In the genomic region with DNA sequence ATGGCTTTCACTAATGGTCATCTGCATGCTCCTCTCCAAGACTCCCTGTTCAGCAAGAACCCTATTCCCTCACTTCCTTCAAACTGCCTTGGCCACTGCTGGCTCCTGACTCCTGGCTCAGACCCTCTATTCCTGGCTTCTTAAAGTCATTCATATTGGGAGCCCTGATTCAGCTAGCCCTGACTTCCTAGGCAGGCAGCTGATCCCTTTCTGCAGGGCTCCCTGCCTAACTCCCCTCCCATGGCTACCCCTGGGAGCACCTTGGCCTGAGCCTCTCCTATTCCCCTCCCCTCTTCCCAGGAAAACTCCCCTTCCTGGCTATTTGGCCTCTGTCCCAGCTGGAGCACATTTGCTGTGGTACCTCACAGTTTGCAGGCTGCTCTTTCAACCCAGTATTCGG, we compare ENCODE assay signal across 18 cellular contexts.
DNase-seq lines count a peak whose midpoint lies in the region; ATAC-seq, FAIRE-seq and TF ChIP-seq lines count a peak whose summit lies in the region.
"Had no signal": no experiment of that assay in that cellular context is flagged by ENCODE, and none has a peak within 500 bp of the region (broad histone marks: within the 10 kb centered on the region; RNA-seq: fewer than 3 reads in every experiment).

No MANE protein-coding gene starts in this region.

- TF ChIP-seq RAD21 in H1 (IDR thresholded peaks at IDR 0.05 in 1 of 2, conservative IDR thresholded peaks at IDR 0.05 in 1 of 2; ENCODE audit: low read depth in 2 of 2, low read length in 2 of 2): no peak

- no peak for FAIRE-seq in H1 (lab: Jason Lieb, UNC)
- FAIRE-seq: A204.1, G401.6, GM12878, K562 had no signal

- no peak overlapping the region for H2BK15ac ChIP-seq in H1 (ENCODE audit: low read length)

- H2BK20ac ChIP-seq in H1 (ENCODE audit: low read length): no peak overlapping the region

- H3K27ac Mint-ChIP-seq in GM23338: 0 out of 2 replicates have a peak overlapping the region, but pooled peaks have one; percentile 74
- H3K27ac Mint-ChIP-seq: HFFc6 had no signal

- no peaks in the 10 kb centered on the region for H4K20me1 ChIP-seq in GM23338 (replicated peaks; ENCODE audit: insufficient read depth)
- no peaks in the 10 kb centered on the region for H4K20me1 ChIP-seq in H1 (replicated peaks in 1 of 2; ENCODE audit: control insufficient read depth in 1 of 2, insufficient read depth in 2 of 2, low read length in 2 of 2)

- H3K79me2 ChIP-seq in GM23338 (replicated peaks; ENCODE audit: insufficient read depth): no peaks in the 10 kb centered on the region
- no peaks in the 10 kb centered on the region for H3K79me2 ChIP-seq in H1 (ENCODE audit: control insufficient read depth in 1 of 2, insufficient read depth in 2 of 2, low read length in 2 of 2)

- H3K18ac ChIP-seq in H1 (ENCODE audit: extremely low read depth, low read length): no peak overlapping the region

- no peak overlapping the region for H3K23ac ChIP-seq in H1 (ENCODE audit: insufficient read length)

- H3F3A ChIP-seq in GM23338 (replicated peaks; ENCODE audit: low read depth): no peaks in the 10 kb centered on the region

- peak; percentile 2 for DNase-seq in AG08396 (ENCODE audit: low spot score)
- no peak for DNase-seq in GM23338 (ENCODE audit: low spot score)
- no peak for DNase-seq in H1 (ENCODE audit: low read depth in 1 of 2, low spot score in 2 of 2)
- peak; percentile 18 for DNase-seq in lung (ENCODE audit: low spot score)
- DNase-seq in COLO829 (ENCODE audit: low spot score): no peak
- no peak for DNase-seq in stimulated activated CD4-positive, alpha-beta T cell treated with anti-CD3 and anti-CD28 coated beads, Interleukin-4, amount 100 ng/mL, for 1 hour
- DNase-seq: C1 segment of cervical spinal cord, DND-41, HFFc6, NCI-H1930, NCI-H446, SJCRH30 had no signal

- no peak for TF ChIP-seq CTCF in GM23338 (conservative IDR thresholded peaks at IDR 0.05; ENCODE audit: low read depth in 2 of 2)
- no peak for TF ChIP-seq CTCF in H1 (IDR thresholded peaks at IDR 0.05; ENCODE audit: control extremely low read depth in 1 of 3, insufficient read depth in 1 of 3, low read depth in 1 of 3, low read length in 3 of 3)
- TF ChIP-seq CTCF in lung (IDR thresholded peaks at IDR 0.05; ENCODE audit: control extremely low read depth, extremely low read depth): no peak

- H2BK120ac ChIP-seq in H1 (replicated peaks; ENCODE audit: low read depth, low read length): no peak overlapping the region

- no peak overlapping the region for H3K56ac ChIP-seq in H1 (replicated peaks; ENCODE audit: insufficient read length, low read depth, low read length)

- no peak for TF ChIP-seq EP300 in H1 (IDR thresholded peaks at IDR 0.05; ENCODE audit: borderline replicate concordance in 1 of 2, low read depth in 2 of 2, low read length in 2 of 2)

- no peak overlapping the region for H2AFZ ChIP-seq in GM23338
- no peak overlapping the region for H2AFZ ChIP-seq in H1 (ENCODE audit: low read length)

- H3K4me3 Mint-ChIP-seq in GM23338: no peak overlapping the region
- H3K4me3 Mint-ChIP-seq: HFFc6 had no signal

- no peak overlapping the region for H3K4me3 ChIP-seq in GM23338
- H3K4me3 ChIP-seq in H1 (ENCODE audit: extremely low read depth in 1 of 4, insufficient read depth in 2 of 4, low read depth in 3 of 4, low read length in 4 of 4): no peak overlapping the region
- no peak overlapping the region for H3K4me3 ChIP-seq in lung
- H3K4me3 ChIP-seq: GM12878, K562, SJCRH30 had no signal

- CTCF ChIA-PET in H1 (lab: Charles Lee; ENCODE audit: partially characterized antibody): no interaction called here

- no peak overlapping the region for H3K14ac ChIP-seq in H1 (ENCODE audit: insufficient read length)

- POLR2A ChIA-PET in H1 (lab: Charles Lee; ENCODE audit: partially characterized antibody): no interaction called here

- H3K79me1 ChIP-seq in H1 (ENCODE audit: low read depth, low read length): no peaks in the 10 kb centered on the region

- H3K23me2 ChIP-seq in H1 (ENCODE audit: low read depth, low read length): no peaks in the 10 kb centered on the region; the same call in 1 of the 2 replicates

- peaks cover 42% of the 10 kb centered on the region for H3K4me1 Mint-ChIP-seq in GM23338

- H4K8ac ChIP-seq in H1 (ENCODE audit: extremely low read depth, insufficient read depth, low read length): no peak overlapping the region

- H3K9me3 ChIP-seq in H1 (ENCODE audit: insufficient read depth in 2 of 2, low read depth in 1 of 2, low read length in 1 of 2) (no peaks in the 10 kb centered on the region), lung (ENCODE audit: control insufficient read depth in 2 of 2, insufficient read depth in 1 of 2, low read length in 1 of 2) (peaks cover 0 to 2% of the 10 kb centered on the region in 2 donors)
- H3K9me3 ChIP-seq: SJCRH30 had no signal

- no peak overlapping the region for H3K4ac ChIP-seq in H1 (replicated peaks; ENCODE audit: insufficient read length, low read depth, low read length)

- H3K27ac ChIP-seq in GM23338 (ENCODE audit: low read depth): no peak overlapping the region
- H3K27ac ChIP-seq in H1 (ENCODE audit: low read depth, low read length): no peak overlapping the region
- H3K27ac ChIP-seq in lung (ENCODE audit: low read depth in 1 of 2, low read length in 1 of 2): no peak overlapping the region
- H3K27ac ChIP-seq: SJCRH30 had no signal

- H4K5ac ChIP-seq in H1 (ENCODE audit: insufficient read length, low read depth, low read length): no peak overlapping the region

- H2AK5ac ChIP-seq in H1 (ENCODE audit: low read depth, low read length): no peak overlapping the region

- H3K9me3 Mint-ChIP-seq in GM23338: no peaks in the 10 kb centered on the region
- H3K9me3 Mint-ChIP-seq: HFFc6 had no signal

- no peak overlapping the region for H3K4me2 ChIP-seq in GM23338
- no peak overlapping the region for H3K4me2 ChIP-seq in H1 (ENCODE audit: insufficient read depth in 1 of 2, low read depth in 2 of 2, low read length in 2 of 2)

- H2BK5ac ChIP-seq in H1 (ENCODE audit: low read depth, low read length): no peak overlapping the region

- H3K9ac ChIP-seq in H1 (replicated peaks in 1 of 4; ENCODE audit: extremely low read depth in 1 of 4, low read depth in 3 of 4, low read length in 3 of 4): no peak overlapping the region

- H3K27me3 ChIP-seq in GM23338 (ENCODE audit: insufficient read depth): no peaks in the 10 kb centered on the region
- peaks cover 0 to 2% (median 0%) of the 10 kb centered on the region in 4 experiments; a peak in 1 of 7 replicates for H3K27me3 ChIP-seq in H1 (replicated peaks in 1 of 4; ENCODE audit: control insufficient read depth in 3 of 4, extremely low read depth in 1 of 4, insufficient read depth in 3 of 4, low read length in 3 of 4)
- H3K27me3 ChIP-seq in lung (ENCODE audit: control insufficient read depth, insufficient read depth): peaks cover 8% of the 10 kb centered on the region
- H3K27me3 ChIP-seq: SJCRH30 had no signal

- H3K4me1 ChIP-seq in GM23338 (ENCODE audit: insufficient read depth) (peaks cover 22% of the 10 kb centered on the region), H1 (replicated peaks in 1 of 4; ENCODE audit: control insufficient read depth in 3 of 4, insufficient read depth in 4 of 4, low read length in 3 of 4) (peaks cover 0 to 15% (median 8%) of the 10 kb centered on the region in 4 experiments; a peak in 4 of 7 replicates), lung (ENCODE audit: control insufficient read depth in 2 of 2, insufficient read depth in 2 of 2, low read length in 2 of 2) (no peaks in the 10 kb centered on the region)

- TF ChIP-seq POLR2A in H1 (IDR thresholded peaks at IDR 0.05; ENCODE audit: control extremely low read depth in 1 of 2, low read depth in 2 of 2, low read length in 2 of 2): no peak

- H3K9me2 ChIP-seq in GM23338 (ENCODE audit: insufficient read depth): no peaks in the 10 kb centered on the region

- H4K91ac ChIP-seq in H1 (replicated peaks; ENCODE audit: insufficient read length, low read length): no peak overlapping the region

- H3K36me3 ChIP-seq in GM23338 (ENCODE audit: insufficient read depth) (no peaks in the 10 kb centered on the region), H1 (ENCODE audit: control insufficient read depth in 2 of 4, insufficient read depth in 4 of 4, low read length in 3 of 4) (no peaks in the 10 kb centered on the region), lung (ENCODE audit: control insufficient read depth in 2 of 2, insufficient read depth in 2 of 2, low read length in 2 of 2) (no peaks in the 10 kb centered on the region)
- H3K36me3 ChIP-seq: SJCRH30 had no signal

- H3K36me3 Mint-ChIP-seq in GM23338 (ENCODE audit: low read depth): no peaks in the 10 kb centered on the region

- 71% methylated on average over 1 of the region's 1 CpG; no CpG with 5 or more reads in 1 of the 2 experiments for WGBS in H1 (ENCODE audit: extremely low coverage in 1 of 2, insufficient coverage in 1 of 2, insufficient read length in 1 of 2, insufficient replicate concordance in 2 of 2, low coverage in 1 of 2, low lambda C conversion rate in 2 of 2, missing lambda C conversion rate in 1 of 2), 2 experiments
- 51 to 78% methylated on average over 1 of the region's 1 CpG for WGBS in lung, 2 donors

- peaks cover 2% of the 10 kb centered on the region for H3K27me3 Mint-ChIP-seq in GM23338 (ENCODE audit: insufficient read depth, low read depth, poor library complexity)

- ATAC-seq in GM23338 (no peak), lung (ENCODE audit: insufficient read depth, low FRiP score) (no peak), GM18868 (IDR thresholded peaks at IDR 0.05; ENCODE audit: unreplicated experiment) (no peak), GM19395 (IDR thresholded peaks at IDR 0.05; ENCODE audit: unreplicated experiment) (no peak)
- ATAC-seq: GM12878, K562 had no signal

- 0 out of 2 replicates have a peak overlapping the region, but pooled peaks have one; percentile 50 for H2BK12ac ChIP-seq in H1 (ENCODE audit: low read depth, low read length)

TF ChIP-seq in GM23338, 12 proteins besides CTCF, POLR2A, EP300 and RAD21 (continues in another document):
- TF ChIP-seq ETS1 (IDR thresholded peaks at IDR 0.05): no peak

TF ChIP-seq in H1, 55 proteins besides CTCF, POLR2A, EP300 and RAD21:
- no peak for TF ChIP-seq SAP30 (IDR thresholded peaks at IDR 0.05; ENCODE audit: insufficient read depth, insufficient replicate concordance, low read length)
- TF ChIP-seq TAF1 (IDR thresholded peaks at IDR 0.05; ENCODE audit: low read depth, low read length): no peak
- no peak for TF ChIP-seq PHF8 (conservative IDR thresholded peaks at IDR 0.05; ENCODE audit: low read depth, low read length)
- TF ChIP-seq SIN3A (conservative IDR thresholded peaks at IDR 0.05 in 1 of 2, IDR thresholded peaks at IDR 0.05 in 1 of 2; ENCODE audit: low read depth in 1 of 2, low read length in 2 of 2): no peak
- TF ChIP-seq BCL11A (IDR thresholded peaks at IDR 0.05; ENCODE audit: low read depth in 2 of 2, low read length in 2 of 2): no peak

Comparison
In these comparisons a context has a peak if more than half of its experiments do, and no peak if none do; other contexts are left out.
1. DNase-seq: peak in AG08396 (single experiment) and lung (single experiment); none in GM23338 (single experiment), H1 (0 of 2), COLO829 (single experiment) and stimulated activated CD4-positive, alpha-beta T cell treated with anti-CD3 and anti-CD28 coated beads, Interleukin-4, amount 100 ng/mL, for 1 hour (single experiment).